1 cellular context compared by ENCODE assay signal in the genomic region with DNA sequence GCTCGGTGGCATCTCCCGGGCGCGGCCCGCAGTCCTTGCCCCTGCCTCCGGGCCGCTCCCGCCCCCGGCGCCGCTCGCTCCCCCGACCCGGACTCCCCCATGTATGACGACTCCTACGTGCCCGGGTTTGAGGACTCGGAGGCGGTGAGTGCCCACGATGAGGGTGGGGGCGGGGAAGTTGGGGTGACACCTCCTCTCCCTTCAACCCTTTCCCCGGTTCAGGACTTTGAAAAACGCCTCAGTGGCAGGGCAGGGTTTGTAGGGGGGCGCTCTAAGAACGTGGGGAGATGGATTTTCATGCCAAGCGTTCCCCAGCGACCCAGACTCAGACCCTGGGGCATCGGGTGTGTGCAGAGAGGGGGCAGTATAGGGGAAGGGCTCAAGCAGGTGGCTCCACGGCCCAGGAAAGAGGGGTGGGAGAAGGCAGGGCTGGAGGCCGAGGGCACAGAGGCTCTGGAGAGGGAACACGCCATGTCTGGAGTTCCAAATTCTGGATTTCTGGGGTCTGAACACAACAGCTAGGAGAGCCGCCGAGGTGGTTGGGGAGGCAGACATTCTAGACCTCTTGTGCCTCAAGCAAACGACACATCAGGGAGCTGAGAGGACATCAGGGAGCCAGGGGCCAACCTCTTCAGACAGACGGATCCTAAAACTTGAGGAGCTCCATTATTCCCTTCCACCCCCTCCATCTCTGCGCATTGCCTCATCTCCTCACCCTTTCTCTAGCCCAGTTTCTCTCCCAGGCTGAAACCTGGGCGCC.
TF ChIP-seq lines count a peak whose summit lies in the region.

No MANE protein-coding gene starts in this region.

TF ChIP-seq in IMR-90, 13 proteins besides CTCF, POLR2A, EP300 and RAD21:
- TF ChIP-seq MAFK (IDR thresholded peaks at IDR 0.05; ENCODE audit: low read depth, low read length), result no peak
- TF ChIP-seq MAZ (IDR thresholded peaks at IDR 0.05; ENCODE audit: borderline replicate concordance, low read depth, low read length), result no peak
- no peak for TF ChIP-seq BHLHE40 (IDR thresholded peaks at IDR 0.05; ENCODE audit: low read depth, low read length)
- TF ChIP-seq SMC3 (IDR thresholded peaks at IDR 0.05; ENCODE audit: low read depth, low read length), result no peak
- TF ChIP-seq CHD1 (IDR thresholded peaks at IDR 0.05; ENCODE audit: low read depth, low read length), result no peak
- no peak for TF ChIP-seq RCOR1 (IDR thresholded peaks at IDR 0.05; ENCODE audit: insufficient replicate concordance, low read length)
- TF ChIP-seq RFX5 (IDR thresholded peaks at IDR 0.05; ENCODE audit: low read depth, low read length), result no peak
- no peak for TF ChIP-seq FOS (IDR thresholded peaks at IDR 0.05; ENCODE audit: low read depth, low read length)
- TF ChIP-seq, protein P1, sequence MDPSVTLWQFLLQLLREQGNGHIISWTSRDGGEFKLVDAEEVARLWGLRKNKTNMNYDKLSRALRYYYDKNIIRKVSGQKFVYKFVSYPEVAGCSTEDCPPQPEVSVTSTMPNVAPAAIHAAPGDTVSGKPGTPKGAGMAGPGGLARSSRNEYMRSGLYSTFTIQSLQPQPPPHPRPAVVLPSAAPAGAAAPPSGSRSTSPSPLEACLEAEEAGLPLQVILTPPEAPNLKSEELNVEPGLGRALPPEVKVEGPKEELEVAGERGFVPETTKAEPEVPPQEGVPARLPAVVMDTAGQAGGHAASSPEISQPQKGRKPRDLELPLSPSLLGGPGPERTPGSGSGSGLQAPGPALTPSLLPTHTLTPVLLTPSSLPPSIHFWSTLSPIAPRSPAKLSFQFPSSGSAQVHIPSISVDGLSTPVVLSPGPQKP (IDR thresholded peaks at IDR 0.05; ENCODE audit: borderline replicate concordance, low read depth, low read length), result no peak
- TF ChIP-seq, protein P2, sequence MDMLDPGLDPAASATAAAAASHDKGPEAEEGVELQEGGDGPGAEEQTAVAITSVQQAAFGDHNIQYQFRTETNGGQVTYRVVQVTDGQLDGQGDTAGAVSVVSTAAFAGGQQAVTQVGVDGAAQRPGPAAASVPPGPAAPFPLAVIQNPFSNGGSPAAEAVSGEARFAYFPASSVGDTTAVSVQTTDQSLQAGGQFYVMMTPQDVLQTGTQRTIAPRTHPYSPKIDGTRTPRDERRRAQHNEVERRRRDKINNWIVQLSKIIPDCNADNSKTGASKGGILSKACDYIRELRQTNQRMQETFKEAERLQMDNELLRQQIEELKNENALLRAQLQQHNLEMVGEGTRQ (IDR thresholded peaks at IDR 0.05; ENCODE audit: low read depth, low read length), result no peak
- no peak for TF ChIP-seq NFE2L2 (IDR thresholded peaks at IDR 0.05; ENCODE audit: low read depth, low read length)
- no peak for TF ChIP-seq MXI1 (IDR thresholded peaks at IDR 0.05; ENCODE audit: borderline replicate concordance, low read depth, low read length)
